Comparison of ENCODE assay signal across 20 cellular contexts in genomic region chr12:115044073-115044472, GRCh38.
A peak's percentile ranks its signal among the peaks of the same experiment; 100 is the strongest.
DNase-seq lines count a peak whose midpoint lies in the region; ATAC-seq, FAIRE-seq and TF ChIP-seq lines count a peak whose summit lies in the region.
"Had no signal": no experiment of that assay in that cellular context is flagged by ENCODE, and none has a peak within 500 bp of the region (broad histone marks: within the 10 kb centered on the region; RNA-seq: fewer than 3 reads in every experiment).

No MANE protein-coding gene starts in this region.

- H3K27me3 ChIP-seq in PC-3 (ENCODE audit: low read length) (no peaks in the 10 kb centered on the region), H1 (replicated peaks in 1 of 4; ENCODE audit: control insufficient read depth in 3 of 4, extremely low read depth in 1 of 4, insufficient read depth in 3 of 4, low read length in 3 of 4) (no peaks in the 10 kb centered on the region), neural progenitor cell (no peaks in the 10 kb centered on the region)
- H3K27me3 ChIP-seq: esophagus squamous epithelium, neutrophil, spleen had no signal

- H3K4ac ChIP-seq in H1 (replicated peaks; ENCODE audit: insufficient read length, low read depth, low read length), result no peak overlapping the region

- H4K5ac ChIP-seq in H1 (ENCODE audit: insufficient read length, low read depth, low read length), result no peak overlapping the region

- CTCF ChIA-PET in PC-3 (lab: Charles Lee), result no interaction called here
- CTCF ChIA-PET in H1 (lab: Charles Lee; ENCODE audit: partially characterized antibody), result interaction anchor here (0.6 kb wide), 1 partner anchor 345 kb away, joined by 3 read pairs; no protein-coding TSS in a partner anchor

- H4K8ac ChIP-seq in H1 (ENCODE audit: extremely low read depth, insufficient read depth, low read length), result no peak overlapping the region

- TF ChIP-seq POLR2A in H54 (IDR thresholded peaks at IDR 0.05; ENCODE audit: low read depth, low read length) (no peak), H1 (IDR thresholded peaks at IDR 0.05; ENCODE audit: control extremely low read depth in 1 of 2, low read depth in 2 of 2, low read length in 2 of 2) (no peak)

- no peak overlapping the region for H2AK5ac ChIP-seq in H1 (ENCODE audit: low read depth, low read length)

- TF ChIP-seq CTCF in PC-3 (conservative IDR thresholded peaks at IDR 0.05; ENCODE audit: low read depth, low read length) (no peak), H1 (IDR thresholded peaks at IDR 0.05; ENCODE audit: control extremely low read depth in 1 of 3, insufficient read depth in 1 of 3, low read depth in 1 of 3, low read length in 3 of 3) (no peak), neural progenitor cell (IDR thresholded peaks at IDR 0.05) (no peak)

- no peak overlapping the region for H3K18ac ChIP-seq in H1 (ENCODE audit: extremely low read depth, low read length)

- H3K9me2 ChIP-seq in PC-3 (replicated peaks; ENCODE audit: low read length), result no peaks in the 10 kb centered on the region

- no peak overlapping the region for H3K56ac ChIP-seq in H1 (replicated peaks; ENCODE audit: insufficient read length, low read depth, low read length)

- H2BK15ac ChIP-seq in H1 (ENCODE audit: low read length), result no peak overlapping the region

- POLR2A ChIA-PET in PC-3 (lab: Charles Lee; ENCODE audit: unreplicated experiment), result no interaction called here
- POLR2A ChIA-PET in H1 (lab: Charles Lee; ENCODE audit: partially characterized antibody), result no interaction called here

- TF ChIP-seq EP300 in H1 (IDR thresholded peaks at IDR 0.05; ENCODE audit: borderline replicate concordance in 1 of 2, low read depth in 2 of 2, low read length in 2 of 2), result no peak

- no peak overlapping the region for H3K14ac ChIP-seq in H1 (ENCODE audit: insufficient read length)

- H2AFZ ChIP-seq in PC-3 (ENCODE audit: low read length) (no peak overlapping the region), H1 (ENCODE audit: low read length) (peak overlapping the region; percentile 90), neural progenitor cell (replicated peaks) (peak overlapping the region; percentile 61)

- peaks cover 15% of the 10 kb centered on the region for H3K27me3 Mint-ChIP-seq in neural progenitor cell (ENCODE audit: insufficient read depth, low read depth)
- no peaks in the 10 kb centered on the region for H3K27me3 Mint-ChIP-seq in activated naive CD8-positive, alpha-beta T cell treated with anti-CD3 and anti-CD28 coated beads for 36 hours
- H3K27me3 Mint-ChIP-seq: activated CD4-positive, alpha-beta T cell treated with anti-CD3 and anti-CD28 coated beads, Interleukin-2, amount 10 ng/mL, durations not matched to agents 24 days and 14 days; B cell; stimulated activated naive CD8-positive, alpha-beta T cell treated with anti-CD3 and anti-CD28 coated beads, Interleukin-15, amount 100 ng/mL, for 72 hours had no signal

- H3K23me2 ChIP-seq in H1 (ENCODE audit: low read depth, low read length), result no peaks in the 10 kb centered on the region

- H3K9me3 ChIP-seq in PC-3 (ENCODE audit: low read length) (no peaks in the 10 kb centered on the region), H1 (ENCODE audit: insufficient read depth in 2 of 2, low read depth in 1 of 2, low read length in 1 of 2) (no peaks in the 10 kb centered on the region; a peak in 1 of 4 replicates), neural progenitor cell (ENCODE audit: low read depth) (no peaks in the 10 kb centered on the region)
- H3K9me3 ChIP-seq: esophagus squamous epithelium, neutrophil had no signal

- 93% methylated on average over 6 of the region's 6 CpGs; no CpG with 5 or more reads in 1 of the 2 experiments for WGBS in H1 (ENCODE audit: extremely low coverage in 1 of 2, insufficient coverage in 1 of 2, insufficient read length in 1 of 2, insufficient replicate concordance in 2 of 2, low coverage in 1 of 2, low lambda C conversion rate in 2 of 2, missing lambda C conversion rate in 1 of 2), 2 experiments

- H3K27ac ChIP-seq in PC-3 (ENCODE audit: low read length) (no peak overlapping the region), H1 (ENCODE audit: low read depth, low read length) (no peak overlapping the region), neural progenitor cell (no peak overlapping the region)
- H3K27ac ChIP-seq: esophagus squamous epithelium, neutrophil, spleen had no signal

- no peak overlapping the region for H2BK12ac ChIP-seq in H1 (ENCODE audit: low read depth, low read length)

- no TSS peak for BruUV-seq in PC-3 (replicated peaks; lab: Mats Ljungman, UMichigan)

- DNase-seq in H54 (ENCODE audit: insufficient read length, low spot score) (peak; percentile 20), PC-3 (peak; percentile 19), H1 (ENCODE audit: low read depth in 1 of 2, low spot score in 2 of 2) (no peak), neural progenitor cell (ENCODE audit: low spot score) (no peak), NCI-H526 (lab: John Stamatoyannopoulos, UW) (no peak)
- no peak for DNase-seq in activated CD8-positive, alpha-beta memory T cell treated with anti-CD3 and anti-CD28 coated beads for 24 hours
- DNase-seq in activated naive CD8-positive, alpha-beta T cell treated with anti-CD3 and anti-CD28 coated beads for 36 hours, result no peak
- DNase-seq: activated CD4-positive, alpha-beta T cell treated with anti-CD3 and anti-CD28 coated beads, Interleukin-2, amount 10 ng/mL, durations not matched to agents 24 days and 14 days; EL; esophagus squamous epithelium; KG1; NCI-H187 treated with DMSO at 0.1 percent for 48 hours; NCI-H345; spleen; stimulated activated CD4-positive, alpha-beta T cell treated with anti-CD3 and anti-CD28 coated beads, Interleukin-4, amount 100 ng/mL, for 24 hours; stimulated activated naive CD8-positive, alpha-beta T cell treated with anti-CD3 and anti-CD28 coated beads, Interleukin-15, amount 100 ng/mL, for 72 hours had no signal

- H3K79me1 ChIP-seq in H1 (ENCODE audit: low read depth, low read length), result no peaks in the 10 kb centered on the region

- no peak overlapping the region for H3K4me3 ChIP-seq in PC-3 (ENCODE audit: low read length)
- no peak overlapping the region for H3K4me3 ChIP-seq in H1 (ENCODE audit: extremely low read depth in 1 of 4, insufficient read depth in 2 of 4, low read depth in 3 of 4, low read length in 4 of 4)
- H3K4me3 ChIP-seq in neural progenitor cell, result no peak overlapping the region
- H3K4me3 ChIP-seq: esophagus squamous epithelium, spleen had no signal

- no peak overlapping the region for H4K91ac ChIP-seq in H1 (replicated peaks; ENCODE audit: insufficient read length, low read length)

- H3K9me3 Mint-ChIP-seq in neural progenitor cell, result no peaks in the 10 kb centered on the region
- no peaks in the 10 kb centered on the region for H3K9me3 Mint-ChIP-seq in activated naive CD8-positive, alpha-beta T cell treated with anti-CD3 and anti-CD28 coated beads for 36 hours
- H3K9me3 Mint-ChIP-seq: activated CD4-positive, alpha-beta T cell treated with anti-CD3 and anti-CD28 coated beads, Interleukin-2, amount 10 ng/mL, durations not matched to agents 24 days and 14 days had no signal

- H3F3A ChIP-seq in PC-3 (ENCODE audit: low read length, unreplicated experiment) (no peaks in the 10 kb centered on the region), neural progenitor cell (ENCODE audit: low read depth) (peaks cover 8% of the 10 kb centered on the region)

- H2BK20ac ChIP-seq in H1 (ENCODE audit: low read length), result no peak overlapping the region

- H3K27ac Mint-ChIP-seq in neural progenitor cell, result peak overlapping the region; percentile 16
- H3K27ac Mint-ChIP-seq in activated naive CD8-positive, alpha-beta T cell treated with anti-CD3 and anti-CD28 coated beads for 36 hours, result no peak overlapping the region
- H3K27ac Mint-ChIP-seq: activated CD4-positive, alpha-beta T cell treated with anti-CD3 and anti-CD28 coated beads, Interleukin-2, amount 10 ng/mL, durations not matched to agents 24 days and 14 days; activated naive CD4-positive, alpha-beta T cell treated with anti-CD3 and anti-CD28 coated beads, Interleukin-2, amount 50 U/mL, for 72 hours; B cell; stimulated activated naive CD8-positive, alpha-beta T cell treated with anti-CD3 and anti-CD28 coated beads, Interleukin-15, amount 100 ng/mL, for 72 hours had no signal

- H3K23ac ChIP-seq in H1 (ENCODE audit: insufficient read length), result no peak overlapping the region

- peak; percentile 90 for FAIRE-seq in H54 (lab: Jason Lieb, UNC)
- peak; percentile 63 for FAIRE-seq in H1 (lab: Jason Lieb, UNC)
- FAIRE-seq: GM18507 had no signal

- H3K79me2 ChIP-seq in PC-3 (ENCODE audit: low read length) (no peaks in the 10 kb centered on the region), H1 (ENCODE audit: control insufficient read depth in 1 of 2, insufficient read depth in 2 of 2, low read length in 2 of 2) (no peaks in the 10 kb centered on the region), neural progenitor cell (ENCODE audit: low read depth) (no peaks in the 10 kb centered on the region)

- H4K20me1 ChIP-seq in PC-3 (ENCODE audit: low read length) (no peaks in the 10 kb centered on the region), H1 (replicated peaks in 1 of 2; ENCODE audit: control insufficient read depth in 1 of 2, insufficient read depth in 2 of 2, low read length in 2 of 2) (no peaks in the 10 kb centered on the region), neural progenitor cell (ENCODE audit: low read depth) (no peaks in the 10 kb centered on the region)

- H3K4me2 ChIP-seq in PC-3 (ENCODE audit: low read length) (no peak overlapping the region), H1 (ENCODE audit: insufficient read depth in 1 of 2, low read depth in 2 of 2, low read length in 2 of 2) (no peak overlapping the region), neural progenitor cell (no peak overlapping the region)

- no peaks in the 10 kb centered on the region for H3K36me3 Mint-ChIP-seq in neural progenitor cell
- no peaks in the 10 kb centered on the region for H3K36me3 Mint-ChIP-seq in activated naive CD8-positive, alpha-beta T cell treated with anti-CD3 and anti-CD28 coated beads for 36 hours
- H3K36me3 Mint-ChIP-seq: activated naive CD4-positive, alpha-beta T cell treated with anti-CD3 and anti-CD28 coated beads, Interleukin-2, amount 50 U/mL, for 72 hours had no signal

- no peak overlapping the region for H3K9ac ChIP-seq in PC-3 (ENCODE audit: low read length)
- no peak overlapping the region for H3K9ac ChIP-seq in H1 (replicated peaks in 1 of 4; ENCODE audit: extremely low read depth in 1 of 4, low read depth in 3 of 4, low read length in 3 of 4)
- no peak overlapping the region for H3K9ac ChIP-seq in neural progenitor cell

- H3K4me1 Mint-ChIP-seq in neural progenitor cell, result no peaks in the 10 kb centered on the region
- H3K4me1 Mint-ChIP-seq in activated naive CD8-positive, alpha-beta T cell treated with anti-CD3 and anti-CD28 coated beads for 36 hours, result no peaks in the 10 kb centered on the region
- H3K4me1 Mint-ChIP-seq: activated CD4-positive, alpha-beta T cell treated with anti-CD3 and anti-CD28 coated beads, Interleukin-2, amount 10 ng/mL, durations not matched to agents 24 days and 14 days; B cell; stimulated activated naive CD8-positive, alpha-beta T cell treated with anti-CD3 and anti-CD28 coated beads, Interleukin-15, amount 100 ng/mL, for 72 hours had no signal

- no peak overlapping the region for H2BK120ac ChIP-seq in H1 (replicated peaks; ENCODE audit: low read depth, low read length)

- H2BK5ac ChIP-seq in H1 (ENCODE audit: low read depth, low read length), result no peak overlapping the region

- TF ChIP-seq RAD21 in H1 (IDR thresholded peaks at IDR 0.05 in 1 of 2, conservative IDR thresholded peaks at IDR 0.05 in 1 of 2; ENCODE audit: low read depth in 2 of 2, low read length in 2 of 2), result no peak

- no peak for ATAC-seq in PC-3
- ATAC-seq: activated naive CD4-positive, alpha-beta T cell treated with anti-CD3 and anti-CD28 coated beads, Interleukin-2, amount 50 U/mL, for 72 hours; stimulated activated naive CD8-positive, alpha-beta T cell treated with anti-CD3 and anti-CD28 coated beads, Interleukin-15, amount 100 ng/mL, for 72 hours had no signal

- no peak overlapping the region for H3K4me3 Mint-ChIP-seq in neural progenitor cell
- H3K4me3 Mint-ChIP-seq in activated naive CD8-positive, alpha-beta T cell treated with anti-CD3 and anti-CD28 coated beads for 36 hours, result no peak overlapping the region
- H3K4me3 Mint-ChIP-seq: activated CD4-positive, alpha-beta T cell treated with anti-CD3 and anti-CD28 coated beads, Interleukin-2, amount 10 ng/mL, durations not matched to agents 24 days and 14 days; B cell; stimulated activated naive CD8-positive, alpha-beta T cell treated with anti-CD3 and anti-CD28 coated beads, Interleukin-15, amount 100 ng/mL, for 72 hours had no signal

- H3K36me3 ChIP-seq in PC-3 (ENCODE audit: low read depth, low read length) (no peaks in the 10 kb centered on the region), H1 (ENCODE audit: control insufficient read depth in 2 of 4, insufficient read depth in 4 of 4, low read length in 3 of 4) (no peaks in the 10 kb centered on the region), neural progenitor cell (no peaks in the 10 kb centered on the region)
- H3K36me3 ChIP-seq: esophagus squamous epithelium, neutrophil, spleen had no signal

- intact Hi-C loops in PC-3 (cut with micrococcal nuclease), result no loop called here

- peaks cover 6% of the 10 kb centered on the region for H3K4me1 ChIP-seq in PC-3 (ENCODE audit: insufficient read depth, low read length)
- no peaks in the 10 kb centered on the region for H3K4me1 ChIP-seq in H1 (replicated peaks in 1 of 4; ENCODE audit: control insufficient read depth in 3 of 4, insufficient read depth in 4 of 4, low read length in 3 of 4)
- H3K4me1 ChIP-seq in neural progenitor cell, result peaks cover 25% of the 10 kb centered on the region
- H3K4me1 ChIP-seq: esophagus squamous epithelium, spleen had no signal

Comparison
In these comparisons a context has a peak if more than half of its experiments do, and no peak if none do; other contexts are left out.
1. DNase-seq: peak in H54 (single experiment) and PC-3 (single experiment); none in H1 (0 of 2), neural progenitor cell (single experiment), NCI-H526 (0 of 2), activated CD8-positive, alpha-beta memory T cell treated with anti-CD3 and anti-CD28 coated beads for 24 hours (single experiment) and activated naive CD8-positive, alpha-beta T cell treated with anti-CD3 and anti-CD28 coated beads for 36 hours (single experiment).